Comparison of ENCODE assay signal across 11 cellular contexts in genomic region chr5:83538788-83539535, GRCh38.
A peak's percentile ranks its signal among the peaks of the same experiment; 100 is the strongest.
DNase-seq lines count a peak whose midpoint lies in the region; ATAC-seq and TF ChIP-seq lines count a peak whose summit lies in the region.
"Had no signal": no experiment of that assay in that cellular context is flagged by ENCODE, and none has a peak within 500 bp of the region (broad histone marks: within the 10 kb centered on the region; RNA-seq: fewer than 3 reads in every experiment).

No MANE protein-coding gene starts in this region.

- no peak for TF ChIP-seq CTCF in MCF 10A (IDR thresholded peaks at IDR 0.05; ENCODE audit: unreplicated experiment)

- in situ Hi-C loops in KBM-7 (cut with MboI; ENCODE audit: low pct_unique_long_range_greater_than_20kb, low sequenced_read_pairs): no loop called here

- no TSS peak for BruUV-seq in MCF 10A (replicated peaks; lab: Mats Ljungman, UMichigan)

- ATAC-seq in GM18867 (IDR thresholded peaks at IDR 0.05; ENCODE audit: unreplicated experiment) (peak; percentile 94), GM21576 (IDR thresholded peaks at IDR 0.05; ENCODE audit: unreplicated experiment) (peak; percentile 77), HG03342 (IDR thresholded peaks at IDR 0.05; ENCODE audit: unreplicated experiment) (peak; percentile 92)
- no peak for ATAC-seq in activated naive CD8-positive, alpha-beta T cell treated with anti-CD3 and anti-CD28 coated beads, Interleukin-2, amount 50 U/mL, for 24 hours
- ATAC-seq: left colon had no signal

- intact Hi-C loops in MCF 10A (cut with micrococcal nuclease): no loop called here

- H3K27me3 Mint-ChIP-seq in activated naive CD8-positive, alpha-beta T cell treated with anti-CD3 and anti-CD28 coated beads, Interleukin-2, amount 50 U/mL, for 24 hours: peaks cover 8% of the 10 kb centered on the region
- no peaks in the 10 kb centered on the region for H3K27me3 Mint-ChIP-seq in MCF 10A (ENCODE audit: insufficient read depth, unreplicated experiment)

- no peak for DNase-seq in activated naive CD8-positive, alpha-beta T cell treated with anti-CD3 and anti-CD28 coated beads, Interleukin-2, amount 50 U/mL, for 24 hours
- no peak for DNase-seq in KBM-7
- DNase-seq in amniotic stem cell (lab: John Stamatoyannopoulos, UW): no peak
- DNase-seq in MCF 10A (ENCODE audit: unreplicated experiment): no peak
- no peak for DNase-seq in NCI-H2227 treated with DMSO at 0.1 percent for 48 hours (lab: John Stamatoyannopoulos, UW)
- DNase-seq: IMR-90, left colon, sigmoid colon had no signal

- H3K36me3 Mint-ChIP-seq in activated naive CD8-positive, alpha-beta T cell treated with anti-CD3 and anti-CD28 coated beads, Interleukin-2, amount 50 U/mL, for 24 hours (ENCODE audit: low read depth): no peaks in the 10 kb centered on the region
- H3K36me3 Mint-ChIP-seq in MCF 10A (ENCODE audit: insufficient read depth, unreplicated experiment): peaks cover 10% of the 10 kb centered on the region

- no peaks in the 10 kb centered on the region for H3K9me3 Mint-ChIP-seq in activated naive CD8-positive, alpha-beta T cell treated with anti-CD3 and anti-CD28 coated beads, Interleukin-2, amount 50 U/mL, for 24 hours
- no peaks in the 10 kb centered on the region for H3K9me3 Mint-ChIP-seq in MCF 10A (ENCODE audit: unreplicated experiment)

- POLR2A ChIA-PET in MCF 10A (lab: Yijun Ruan, JAX): interaction anchor here (0.6 to 1.0 kb wide), 2 partner anchors 9 to 829 kb away, joined by 3 read pairs; no protein-coding TSS in a partner anchor

- H3K4me3 Mint-ChIP-seq in activated naive CD8-positive, alpha-beta T cell treated with anti-CD3 and anti-CD28 coated beads, Interleukin-2, amount 50 U/mL, for 24 hours: no peak overlapping the region
- no peak overlapping the region for H3K4me3 Mint-ChIP-seq in MCF 10A (ENCODE audit: unreplicated experiment)

- peak overlapping the region; percentile 7 for H3K27ac Mint-ChIP-seq in activated naive CD8-positive, alpha-beta T cell treated with anti-CD3 and anti-CD28 coated beads, Interleukin-2, amount 50 U/mL, for 24 hours
- no peak overlapping the region for H3K27ac Mint-ChIP-seq in MCF 10A (ENCODE audit: low read depth, unreplicated experiment)

- H3K4me1 Mint-ChIP-seq in activated naive CD8-positive, alpha-beta T cell treated with anti-CD3 and anti-CD28 coated beads, Interleukin-2, amount 50 U/mL, for 24 hours: peaks cover 8% of the 10 kb centered on the region
- no peaks in the 10 kb centered on the region for H3K4me1 Mint-ChIP-seq in MCF 10A (ENCODE audit: insufficient read depth, unreplicated experiment)

- CTCF ChIA-PET in MCF 10A (lab: Yijun Ruan, JAX): interaction anchor here (0.9 kb wide), 1 partner anchor 109 kb away, joined by 3 read pairs; no protein-coding TSS in a partner anchor
